ENCODE assay signal across 26 cellular contexts in genomic region chr1:23381233-23381885, GRCh38. TPM values are rescaled to one million over a fixed set of nuclear protein-coding genes. Genes with fewer than 3 reads are reported as not detected.
A peak's percentile ranks its signal among the peaks of the same experiment; 100 is the strongest.
DNase-seq lines count a peak whose midpoint lies in the region; ATAC-seq, FAIRE-seq and TF ChIP-seq lines count a peak whose summit lies in the region.
"Had no signal": no experiment of that assay in that cellular context is flagged by ENCODE, and none has a peak within 500 bp of the region (broad histone marks: within the 10 kb centered on the region; RNA-seq: fewer than 3 reads in every experiment).

No MANE protein-coding gene starts in this region.

- no peaks in the 10 kb centered on the region for H3K36me3 Mint-ChIP-seq in activated naive CD8-positive, alpha-beta T cell
- H3K36me3 Mint-ChIP-seq in activated naive CD8-positive, alpha-beta T cell treated with anti-CD3 and anti-CD28 coated beads, Interleukin-2, amount 50 U/mL, for 24 hours (ENCODE audit: low read depth): no peaks in the 10 kb centered on the region

- peaks cover 0 to 2% of the 10 kb centered on the region in 2 experiments; a peak in 2 of 4 replicates for H3K27me3 ChIP-seq in GM12878 (replicated peaks in 1 of 2; ENCODE audit: control insufficient read depth in 2 of 2, insufficient read depth in 2 of 2, low read length in 1 of 2)
- H3K27me3 ChIP-seq: Peyer's patch had no signal

- in situ Hi-C loops in GM12878 (cut with MboI): no loop called here

- H3K9ac ChIP-seq in GM12878 (ENCODE audit: control insufficient read depth, insufficient read depth, low read length): no peak overlapping the region

- H2AFZ ChIP-seq in GM12878 (ENCODE audit: control insufficient read depth, low read depth, low read length): no peak overlapping the region

- CTCF ChIA-PET in GM12878 (lab: Yijun Ruan, JAX): no interaction called here

- no peaks in the 10 kb centered on the region for H3K36me3 ChIP-seq in GM12878 (ENCODE audit: control insufficient read depth in 2 of 2, insufficient read depth in 2 of 2, low read length in 1 of 2)
- H3K36me3 ChIP-seq: Peyer's patch had no signal

- no peaks in the 10 kb centered on the region for H3K9me3 ChIP-seq in GM12878 (replicated peaks; ENCODE audit: control insufficient read depth, insufficient read depth, low read length)
- H3K9me3 ChIP-seq: Peyer's patch had no signal

- intact Hi-C loops in GM12878 (cut with micrococcal nuclease; ENCODE audit: unreplicated experiment): no loop called here
- intact Hi-C loops in posterior vena cava (cut with DNase I): no loop called here

- H3K4me1 Mint-ChIP-seq in activated naive CD8-positive, alpha-beta T cell (ENCODE audit: low read depth): no peaks in the 10 kb centered on the region
- H3K4me1 Mint-ChIP-seq in activated naive CD8-positive, alpha-beta T cell treated with anti-CD3 and anti-CD28 coated beads, Interleukin-2, amount 50 U/mL, for 24 hours: no peaks in the 10 kb centered on the region

- no peak for TF ChIP-seq CTCF in GM12878 (IDR thresholded peaks at IDR 0.05 in 2 of 3, conservative IDR thresholded peaks at IDR 0.05 in 1 of 3; ENCODE audit: control insufficient read depth in 2 of 3, extremely low read depth in 1 of 3, insufficient read depth in 1 of 3, low read depth in 3 of 3, low read length in 3 of 3)

- no peaks in the 10 kb centered on the region for H3K9me3 Mint-ChIP-seq in activated naive CD8-positive, alpha-beta T cell (ENCODE audit: low read depth)
- no peaks in the 10 kb centered on the region for H3K9me3 Mint-ChIP-seq in activated naive CD8-positive, alpha-beta T cell treated with anti-CD3 and anti-CD28 coated beads, Interleukin-2, amount 50 U/mL, for 24 hours
- H3K9me3 Mint-ChIP-seq: CD8-positive, alpha-beta T cell had no signal

- no peak for ATAC-seq in activated naive CD8-positive, alpha-beta T cell treated with anti-CD3 and anti-CD28 coated beads, Interleukin-2, amount 50 U/mL, for 24 hours
- ATAC-seq in GM12878 (no peak), GM18868 (IDR thresholded peaks at IDR 0.05; ENCODE audit: unreplicated experiment) (no peak)
- ATAC-seq: CD8-positive, alpha-beta T cell had no signal

- 56% methylated on average over 5 of the region's 5 CpGs for WGBS in GM12878 (ENCODE audit: insufficient coverage, insufficient replicate concordance, low lambda C conversion rate, missing lambda C conversion rate)

- H3K4me2 ChIP-seq in GM12878 (ENCODE audit: control insufficient read depth, insufficient read depth): no peak overlapping the region

- peaks cover 3% of the 10 kb centered on the region; the same call in 1 of the 2 replicates for H3K4me1 ChIP-seq in GM12878 (ENCODE audit: control insufficient read depth, insufficient read depth, low read length)

- TF ChIP-seq POLR2A in GM12878 (IDR thresholded peaks at IDR 0.05; ENCODE audit: low read depth, low read length): no peak

- H3K27ac ChIP-seq in GM12878 (ENCODE audit: control insufficient read depth, insufficient read depth): no peak overlapping the region
- H3K27ac ChIP-seq: HL-60 had no signal

- H3K4me3 Mint-ChIP-seq in activated naive CD8-positive, alpha-beta T cell: no peak overlapping the region
- no peak overlapping the region for H3K4me3 Mint-ChIP-seq in activated naive CD8-positive, alpha-beta T cell treated with anti-CD3 and anti-CD28 coated beads, Interleukin-2, amount 50 U/mL, for 24 hours
- H3K4me3 Mint-ChIP-seq: CD8-positive, alpha-beta T cell had no signal

- H3K4me3 ChIP-seq in GM12878: no peak overlapping the region
- H3K4me3 ChIP-seq: Peyer's patch had no signal

- no peak for DNase-seq in activated naive CD8-positive, alpha-beta T cell treated with anti-CD3 and anti-CD28 coated beads, Interleukin-2, amount 50 U/mL, for 24 hours
- DNase-seq in GM12878 (ENCODE audit: low read depth, low spot score) (no peak), posterior vena cava (ENCODE audit: low spot score) (peak; percentile 8), NCI-H1694 treated with DMSO at 0.1 percent for 48 hours (lab: John Stamatoyannopoulos, UW) (no peak), COLO668 (lab: John Stamatoyannopoulos, UW; ENCODE audit: unreplicated experiment) (no peak)
- DNase-seq: C1 segment of cervical spinal cord; Calu3; CD8-positive, alpha-beta T cell; DMS79 treated with DMSO at 0.1 percent for 48 hours; GF-D8; MM.1S; NCI-H1092 treated with DMSO at 0.1 percent for 48 hours; NCI-H1436; NCI-H187 treated with DMSO at 0.1 percent for 48 hours; NCI-H2171 treated with DMSO at 0.1 percent for 48 hours; NCI-H446; NCI-H524 treated with DMSO at 0.1 percent for 48 hours; NCI-H774; SHP77 treated with DMSO at 0.1 percent for 48 hours had no signal

- H3K79me2 ChIP-seq in GM12878 (ENCODE audit: control insufficient read depth, insufficient read depth, low read length): no peaks in the 10 kb centered on the region

- no TSS peak for BruUV-seq in GM12878 (replicated peaks; lab: Mats Ljungman, UMichigan)

- H3K27ac Mint-ChIP-seq in activated naive CD8-positive, alpha-beta T cell: peak overlapping the region; percentile 43
- H3K27ac Mint-ChIP-seq in activated naive CD8-positive, alpha-beta T cell treated with anti-CD3 and anti-CD28 coated beads, Interleukin-2, amount 50 U/mL, for 24 hours: no peak overlapping the region
- H3K27ac Mint-ChIP-seq: CD8-positive, alpha-beta T cell had no signal

- no peaks in the 10 kb centered on the region for H4K20me1 ChIP-seq in GM12878 (ENCODE audit: control insufficient read depth, insufficient read depth)

- POLR2A ChIA-PET in GM12878 (lab: Charles Lee): no interaction called here

- SMC1A ChIA-PET in GM12878 (lab: Charles Lee; ENCODE audit: uncharacterized antibody, unreplicated experiment): no interaction called here

- RAD21 ChIA-PET in GM12878 (lab: Charles Lee; ENCODE audit: unreplicated experiment): no interaction called here

- TF ChIP-seq EP300 in Ishikawa (IDR thresholded peaks at IDR 0.05; ENCODE audit: borderline replicate concordance): peak; percentile 16; the same call in 1 of the 2 replicates
- TF ChIP-seq EP300 in GM12878 (IDR thresholded peaks at IDR 0.05; ENCODE audit: borderline replicate concordance in 1 of 2, control insufficient read depth in 1 of 2, low read depth in 2 of 2, low read length in 2 of 2): no peak

- TF ChIP-seq RAD21 in Ishikawa (IDR thresholded peaks at IDR 0.05; ENCODE audit: low read depth) (no peak), GM12878 (IDR thresholded peaks at IDR 0.05; ENCODE audit: insufficient read depth, low read depth, low read length) (no peak)

- no peak for FAIRE-seq in GM12878 (lab: Jason Lieb, UNC)
- FAIRE-seq: H54 had no signal

- no peaks in the 10 kb centered on the region for H3K27me3 Mint-ChIP-seq in activated naive CD8-positive, alpha-beta T cell
- H3K27me3 Mint-ChIP-seq in activated naive CD8-positive, alpha-beta T cell treated with anti-CD3 and anti-CD28 coated beads, Interleukin-2, amount 50 U/mL, for 24 hours: no peaks in the 10 kb centered on the region

RNA-seq across cellular contexts. Expression of gene ZNF436, which starts 11.7 kb away (rescaled TPM):
- 11.6 and 13.0 TPM in 2 replicates for total RNA-seq in GM12878 (2013; cell fraction: nucleolus; rRNA removed)
- total RNA-seq in GM12878 (2014; rRNA removed) (3.4 and 3.8 TPM in 2 replicates), GM12878 (2014; rRNA removed; fragmentation: Illumina TruSeq; extraction: Trizol) (3.5 and 3.8 TPM in 2 replicates), GM12878 (2021) (3.1 and 3.2 TPM in 2 replicates), posterior vena cava (10 to 100 TPM; 13.1 to 18.4 TPM)
- 1.8 TPM for polyA plus RNA-seq in GM12878 (2011; ENCODE audit: low read depth)
- polyA plus RNA-seq in GM12878 (2011; rRNA removed) (4.7 and 6.3 TPM in 2 replicates), GM12878 (2014; fragmentation: Illumina TruSeq; extraction: Trizol) (3.4 and 4.5 TPM in 2 replicates), GM12878 (2014; fragmentation: Nextera tagmentation; extraction: Ambion mirVana) (1 to 10 TPM in 1 of 2 experiments, under 1 TPM in 1; 0.85 to 1.1 TPM), GM12878 (2014; rRNA removed) (1.8 and 1.9 TPM in 2 replicates), GM12878 (2016; fragmentation: Nextera tagmentation; extraction: Ambion mirVana) (1 to 10 TPM; 2.6 to 2.9 TPM)
- polyA plus RNA-seq in GM12878 (2011; cell fraction: cytosol; rRNA removed): 2.2 and 2.6 TPM in 2 replicates
- 4.5 and 5.6 TPM in 2 replicates for polyA plus RNA-seq in GM12878 (2011; cell fraction: nucleus; rRNA removed)
- 1.7 and 2.9 TPM in 2 replicates for polyA plus RNA-seq in GM12878 (2012)
- polyA minus RNA-seq in GM12878 (2011; rRNA and poly(A)+ RNA removed): 6.4 and 6.9 TPM in 2 replicates
- 2.3 and 2.5 TPM in 2 replicates for polyA minus RNA-seq in GM12878 (2011; cell fraction: cytosol; rRNA and poly(A)+ RNA removed)
- 5.6 TPM in 2 replicates for polyA minus RNA-seq in GM12878 (2011; cell fraction: nucleus; rRNA and poly(A)+ RNA removed)

RNA-seq across cellular contexts. Expression of gene HNRNPR, which starts 37.3 kb away (rescaled TPM):
- 201 and 203 TPM in 2 replicates for total RNA-seq in GM12878 (2013; cell fraction: nucleolus; rRNA removed)
- total RNA-seq in GM12878 (2014; rRNA removed) (107 and 127 TPM in 2 replicates), GM12878 (2014; rRNA removed; fragmentation: Illumina TruSeq; extraction: Trizol) (230 and 249 TPM in 2 replicates), GM12878 (2021) (190 and 194 TPM in 2 replicates), posterior vena cava (100 to 1,000 TPM in 1 of 2 donors, 10 to 100 TPM in 1; 95.1 to 117 TPM)
- 79.9 TPM for polyA plus RNA-seq in GM12878 (2011; ENCODE audit: low read depth)
- polyA plus RNA-seq in GM12878 (2011; rRNA removed) (279 and 291 TPM in 2 replicates), GM12878 (2014; fragmentation: Illumina TruSeq; extraction: Trizol) (280 and 322 TPM in 2 replicates), GM12878 (2014; fragmentation: Nextera tagmentation; extraction: Ambion mirVana) (100 to 1,000 TPM in 1 of 2 experiments, 10 to 100 TPM in 1; 80.5 to 138 TPM), GM12878 (2014; rRNA removed) (166 and 190 TPM in 2 replicates), GM12878 (2016; fragmentation: Nextera tagmentation; extraction: Ambion mirVana) (100 to 1,000 TPM; 242 to 260 TPM)
- 104 and 113 TPM in 2 replicates for polyA plus RNA-seq in GM12878 (2011; cell fraction: cytosol; rRNA removed)
- polyA plus RNA-seq in GM12878 (2011; cell fraction: nucleus; rRNA removed): 61.6 and 89.4 TPM in 2 replicates
- polyA plus RNA-seq in GM12878 (2012): 103 and 125 TPM in 2 replicates
- 104 and 152 TPM in 2 replicates for polyA minus RNA-seq in GM12878 (2011; rRNA and poly(A)+ RNA removed)
- polyA minus RNA-seq in GM12878 (2011; cell fraction: cytosol; rRNA and poly(A)+ RNA removed): 50.0 and 62.1 TPM in 2 replicates
- 52.5 and 101 TPM in 2 replicates for polyA minus RNA-seq in GM12878 (2011; cell fraction: nucleus; rRNA and poly(A)+ RNA removed)

RNA-seq across cellular contexts. Expression of gene TCEA3, which starts 43.2 kb away (rescaled TPM):
- total RNA-seq in GM12878 (2013; cell fraction: nucleolus; rRNA removed): not detected in 2 replicates
- total RNA-seq in GM12878 (2014; rRNA removed) (0.23 TPM in 1 of 2 replicates, not detected in the other), GM12878 (2014; rRNA removed; fragmentation: Illumina TruSeq; extraction: Trizol) (not detected in 2 replicates), GM12878 (2021) (0.37 TPM in 1 of 2 replicates, not detected in the other), posterior vena cava (10 to 100 TPM; 20.4 to 23.0 TPM)
- polyA plus RNA-seq in GM12878 (2011; ENCODE audit: low read depth): not detected
- polyA plus RNA-seq in GM12878 (2011; rRNA removed) (0.08 TPM in 1 of 2 replicates, not detected in the other), GM12878 (2014; fragmentation: Illumina TruSeq; extraction: Trizol) (0.27 TPM in 1 of 2 replicates, not detected in the other), GM12878 (2014; fragmentation: Nextera tagmentation; extraction: Ambion mirVana) (not detected), GM12878 (2014; rRNA removed) (0.06 TPM in 1 of 2 replicates, not detected in the other), GM12878 (2016; fragmentation: Nextera tagmentation; extraction: Ambion mirVana) (not detected)
- polyA plus RNA-seq in GM12878 (2011; cell fraction: cytosol; rRNA removed): 0.03 and 0.12 TPM in 2 replicates
- polyA plus RNA-seq in GM12878 (2011; cell fraction: nucleus; rRNA removed): 0.10 and 0.36 TPM in 2 replicates
- polyA plus RNA-seq in GM12878 (2012): 0.16 and 0.18 TPM in 2 replicates
- polyA minus RNA-seq in GM12878 (2011; rRNA and poly(A)+ RNA removed): not detected in 2 replicates
- not detected in 2 replicates for polyA minus RNA-seq in GM12878 (2011; cell fraction: cytosol; rRNA and poly(A)+ RNA removed)
- polyA minus RNA-seq in GM12878 (2011; cell fraction: nucleus; rRNA and poly(A)+ RNA removed): not detected in 2 replicates
- total RNA-seq: OCI-LY7 had no signal

Comparison
In these comparisons a context has a peak if more than half of its experiments do, and no peak if none do; other contexts are left out.
1. RNA of gene TCEA3, which starts 43.2 kb away (total RNA-seq): 20.4 to 23.0 TPM in posterior vena cava; 0.23 to 0.37 TPM in GM12878; every median in the first group is over 10 times any median in the second.